ENCODE assay signal across 19 cellular contexts in the genomic region with DNA sequence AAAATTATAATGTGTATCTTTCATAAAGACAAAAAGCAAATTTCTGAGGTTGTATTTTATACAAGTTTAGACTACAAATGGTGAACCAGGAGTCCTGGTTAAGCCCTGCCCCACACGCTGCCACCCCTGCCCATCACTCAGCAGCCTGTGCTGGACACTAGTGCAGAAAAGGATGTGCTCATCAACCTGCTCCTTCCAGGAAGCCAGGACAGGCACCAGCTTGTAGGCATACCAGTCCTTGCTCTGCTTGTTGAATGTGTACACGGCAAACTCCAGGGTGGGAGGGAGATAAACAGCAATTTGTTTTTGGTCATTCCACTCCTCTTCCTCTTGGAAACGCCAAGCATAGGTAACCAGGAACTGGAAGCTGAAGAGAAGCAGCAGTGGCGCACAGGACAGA. TPM values are rescaled to one million over a fixed set of nuclear protein-coding genes. Genes with fewer than 3 reads are reported as not detected.
DNase-seq lines count a peak whose midpoint lies in the region; ATAC-seq and TF ChIP-seq lines count a peak whose summit lies in the region.
"Had no signal": no experiment of that assay in that cellular context is flagged by ENCODE, and none has a peak within 500 bp of the region (broad histone marks: within the 10 kb centered on the region; RNA-seq: fewer than 3 reads in every experiment).

No MANE protein-coding gene starts in this region.

- H3K9me3 Mint-ChIP-seq in MCF 10A (ENCODE audit: unreplicated experiment) = no peaks in the 10 kb centered on the region
- H3K9me3 Mint-ChIP-seq: HFFc6 had no signal

- TF ChIP-seq CTCF in MCF 10A (IDR thresholded peaks at IDR 0.05; ENCODE audit: unreplicated experiment) (no peak), breast epithelium (IDR thresholded peaks at IDR 0.05) (no peak), RWPE2 (IDR thresholded peaks at IDR 0.05; ENCODE audit: poor library complexity, severe bottlenecking) (no peak), epithelial cell of esophagus (IDR thresholded peaks at IDR 0.05; ENCODE audit: insufficient read depth, low read depth, low read length, missing control alignments) (no peak)

- intact Hi-C loops in MCF 10A (cut with micrococcal nuclease) = no loop called here
- intact Hi-C loops in breast epithelium (cut with DNase I; ENCODE audit: low total_unique reads) = no loop called here

- H3K4me3 ChIP-seq in breast epithelium (no peak overlapping the region), RWPE2 (ENCODE audit: severe bottlenecking) (no peak overlapping the region), epithelial cell of esophagus (ENCODE audit: low read length) (no peak overlapping the region)
- H3K4me3 ChIP-seq: BLaER1 treated with 17β-estradiol and CSF1 and Interleukin-3, amounts not matched to agents 10 nM and 100 nM; GM12878 had no signal

- peak; percentile 86 for ATAC-seq in RWPE2 (ENCODE audit: low read depth)
- no peak for ATAC-seq in GM21423 (IDR thresholded peaks at IDR 0.05; ENCODE audit: unreplicated experiment)
- no peak for ATAC-seq in HG03571 (IDR thresholded peaks at IDR 0.05; ENCODE audit: unreplicated experiment)
- ATAC-seq: GM12878 had no signal

- H3K4me3 Mint-ChIP-seq in MCF 10A (ENCODE audit: unreplicated experiment) = no peak overlapping the region
- H3K4me3 Mint-ChIP-seq: CD4-positive, CD25-positive, alpha-beta regulatory T cell; HFFc6 had no signal

- H3K4me1 Mint-ChIP-seq in MCF 10A (ENCODE audit: insufficient read depth, unreplicated experiment) = no peaks in the 10 kb centered on the region
- H3K4me1 Mint-ChIP-seq: CD4-positive, CD25-positive, alpha-beta regulatory T cell had no signal

- no peaks in the 10 kb centered on the region for H3K36me3 ChIP-seq in breast epithelium
- H3K36me3 ChIP-seq in RWPE2 (ENCODE audit: low read depth) = no peaks in the 10 kb centered on the region
- H3K36me3 ChIP-seq: BLaER1 treated with 17β-estradiol and CSF1 and Interleukin-3, amounts not matched to agents 10 nM and 100 nM had no signal

- H3K27ac ChIP-seq in breast epithelium (no peak overlapping the region), RWPE2 (ENCODE audit: poor library complexity, severe bottlenecking) (no peak overlapping the region)
- H3K27ac ChIP-seq: BLaER1 treated with 17β-estradiol and CSF1 and Interleukin-3, amounts not matched to agents 10 nM and 100 nM; HL-60 had no signal

- H3K27me3 Mint-ChIP-seq in MCF 10A (ENCODE audit: insufficient read depth, unreplicated experiment) = no peaks in the 10 kb centered on the region
- H3K27me3 Mint-ChIP-seq: CD4-positive, CD25-positive, alpha-beta regulatory T cell had no signal

- CTCF ChIA-PET in MCF 10A (lab: Yijun Ruan, JAX) = interaction anchor here (1.8 kb wide), 1 partner anchor 109 kb away, joined by 5 read pairs; no protein-coding TSS in a partner anchor

- no peak overlapping the region for H3K27ac Mint-ChIP-seq in MCF 10A (ENCODE audit: low read depth, unreplicated experiment)
- H3K27ac Mint-ChIP-seq: CD4-positive, CD25-positive, alpha-beta regulatory T cell; HFFc6 had no signal

- H3K36me3 Mint-ChIP-seq in MCF 10A (ENCODE audit: insufficient read depth, unreplicated experiment) = no peaks in the 10 kb centered on the region
- H3K36me3 Mint-ChIP-seq: CD4-positive, CD25-positive, alpha-beta regulatory T cell had no signal

- TF ChIP-seq POLR2A in breast epithelium (IDR thresholded peaks at IDR 0.05) = no peak

- DNase-seq in MCF 10A (ENCODE audit: unreplicated experiment) = peak; percentile 9
- DNase-seq in breast epithelium (ENCODE audit: low spot score in 2 of 2) = no peak
- no peak for DNase-seq in RWPE2 (ENCODE audit: low spot score)
- peak; percentile 80 for DNase-seq in epithelial cell of esophagus (ENCODE audit: low read depth)
- DNase-seq in NCI-H2227 (lab: John Stamatoyannopoulos, UW; ENCODE audit: unreplicated experiment) = no peak
- DNase-seq: ACHN; CD4-positive, CD25-positive, alpha-beta regulatory T cell; DMS79; GOT3; HCEC 1CT; HFFc6; IMR-90 had no signal

- H3K9me3 ChIP-seq in breast epithelium (no peaks in the 10 kb centered on the region), RWPE2 (ENCODE audit: severe bottlenecking) (no peaks in the 10 kb centered on the region)
- H3K9me3 ChIP-seq: BLaER1 treated with 17β-estradiol and CSF1 and Interleukin-3, amounts not matched to agents 10 nM and 100 nM had no signal

- no peaks in the 10 kb centered on the region for H3K27me3 ChIP-seq in breast epithelium
- no peaks in the 10 kb centered on the region for H3K27me3 ChIP-seq in RWPE2 (ENCODE audit: insufficient read depth, poor library complexity, severe bottlenecking)
- H3K27me3 ChIP-seq: BLaER1 treated with 17β-estradiol and CSF1 and Interleukin-3, amounts not matched to agents 10 nM and 100 nM had no signal

- POLR2A ChIA-PET in MCF 10A (lab: Yijun Ruan, JAX) = interaction anchor here (0.8 kb wide), 1 partner anchor 16 kb away, joined by 3 read pairs; no protein-coding TSS in a partner anchor

- H3K4me1 ChIP-seq in breast epithelium (no peaks in the 10 kb centered on the region), RWPE2 (ENCODE audit: insufficient read depth, poor library complexity, severe bottlenecking) (peaks cover 8% of the 10 kb centered on the region)
- H3K4me1 ChIP-seq: BLaER1 treated with 17β-estradiol and CSF1 and Interleukin-3, amounts not matched to agents 10 nM and 100 nM had no signal

- BruUV-seq in MCF 10A (replicated peaks; lab: Mats Ljungman, UMichigan) = no TSS peak

RNA-seq across cellular contexts. Expression of gene CST9L, which starts 18.1 kb away (rescaled TPM):
- not detected in 2 replicates for total RNA-seq in MCF 10A (2022)
- not detected for total RNA-seq in breast epithelium
- total RNA-seq: A172; CD4-positive, CD25-positive, alpha-beta regulatory T cell; G401; GM12878; HFFc6; IMR-90 had no signal

RNA-seq across cellular contexts. Expression of gene CST9, which starts 55.5 kb away (rescaled TPM):
- total RNA-seq in MCF 10A (2022) (not detected in 2 replicates), breast epithelium (1 to 10 TPM in 1 of 3 donors, not detected in 2; 2.3 TPM)
- total RNA-seq: A172; CD4-positive, CD25-positive, alpha-beta regulatory T cell; G401; GM12878; HFFc6; IMR-90 had no signal

RNA-seq across cellular contexts. Expression of gene CST8, which starts 59.3 kb away (rescaled TPM):
- total RNA-seq in MCF 10A (2022) (not detected in 2 replicates), breast epithelium (not detected)
- total RNA-seq: A172; CD4-positive, CD25-positive, alpha-beta regulatory T cell; G401; GM12878; HFFc6; IMR-90 had no signal

Comparison
In these comparisons a context has a peak if more than half of its experiments do, and no peak if none do; other contexts are left out.
1. DNase-seq: peak in MCF 10A (single experiment) and epithelial cell of esophagus (single experiment); none in breast epithelium (0 of 2), RWPE2 (single experiment) and NCI-H2227 (single experiment).